16 cellular contexts compared by ENCODE assay signal in genomic region chr5:39661026-39661779, GRCh38.
DNase-seq lines count a peak whose midpoint lies in the region; TF ChIP-seq lines count a peak whose summit lies in the region.
"Had no signal": no experiment of that assay in that cellular context is flagged by ENCODE, and none has a peak within 500 bp of the region (broad histone marks: within the 10 kb centered on the region; RNA-seq: fewer than 3 reads in every experiment).

No MANE protein-coding gene starts in this region.

- H3K79me2 ChIP-seq in mammary epithelial cell (ENCODE audit: insufficient read depth, low read length) = no peaks in the 10 kb centered on the region

- TF ChIP-seq CTCF in mammary epithelial cell (conservative IDR thresholded peaks at IDR 0.05 in 1 of 2, IDR thresholded peaks at IDR 0.05 in 1 of 2; ENCODE audit: extremely low read depth in 1 of 2, insufficient read depth in 1 of 2, low read depth in 1 of 2, low read length in 2 of 2) (no peak), endodermal cell (conservative IDR thresholded peaks at IDR 0.05) (no peak)

- H3K27ac ChIP-seq in mammary epithelial cell (ENCODE audit: insufficient read depth, low read depth, low read length) = no peak overlapping the region
- no peak overlapping the region for H3K27ac ChIP-seq in endodermal cell (ENCODE audit: low read depth, low read length)
- H3K27ac ChIP-seq: gastrocnemius medialis had no signal

- peaks cover 2% of the 10 kb centered on the region for H3K27me3 Mint-ChIP-seq in endodermal cell (ENCODE audit: insufficient read depth)

- no peak overlapping the region for H3K27ac Mint-ChIP-seq in endodermal cell

- no TSS peak for BruUV-seq in mammary epithelial cell (replicated peaks; lab: Mats Ljungman, UMichigan)

- H3K4me1 Mint-ChIP-seq in endodermal cell = peaks cover 16% of the 10 kb centered on the region

- H3K36me3 ChIP-seq in mammary epithelial cell (ENCODE audit: insufficient read depth, low read length) (no peaks in the 10 kb centered on the region), endodermal cell (ENCODE audit: control insufficient read depth, insufficient read depth, low read length) (no peaks in the 10 kb centered on the region)
- H3K36me3 ChIP-seq: gastrocnemius medialis had no signal

- CTCF ChIA-PET in mammary epithelial cell (lab: Charles Lee; ENCODE audit: low non-redundant PET) = no interaction called here

- no peak overlapping the region for H3K4me3 ChIP-seq in mammary epithelial cell (replicated peaks in 1 of 3; ENCODE audit: insufficient read depth in 1 of 3, low read depth in 2 of 3, low read length in 3 of 3)
- H3K4me3 ChIP-seq in endodermal cell (ENCODE audit: low read length) = no peak overlapping the region
- H3K4me3 ChIP-seq: gastrocnemius medialis had no signal

- peak overlapping the region; percentile 13 for H3K4me2 ChIP-seq in mammary epithelial cell (ENCODE audit: insufficient read depth, low read depth, low read length)
- H3K4me2 ChIP-seq: SK-N-SH had no signal

- H3K9me3 Mint-ChIP-seq in endodermal cell = peaks cover 7% of the 10 kb centered on the region

- H3K27me3 ChIP-seq in mammary epithelial cell (ENCODE audit: insufficient read depth, low read length) (peaks cover 3% of the 10 kb centered on the region), endodermal cell (ENCODE audit: control insufficient read depth, insufficient read depth, low read length, poor library complexity, severe bottlenecking) (no peaks in the 10 kb centered on the region)
- H3K27me3 ChIP-seq: gastrocnemius medialis had no signal

- H3K9me3 ChIP-seq in mammary epithelial cell (replicated peaks; ENCODE audit: insufficient read depth, low read length) = no peaks in the 10 kb centered on the region
- peaks cover 12% of the 10 kb centered on the region for H3K9me3 ChIP-seq in endodermal cell (ENCODE audit: control insufficient read depth, low read length)
- H3K9me3 ChIP-seq: gastrocnemius medialis, SK-N-SH had no signal

- H4K20me1 ChIP-seq in mammary epithelial cell (ENCODE audit: insufficient read depth, low read length) = no peaks in the 10 kb centered on the region

- H3K9ac ChIP-seq in mammary epithelial cell (ENCODE audit: insufficient read depth, low read length) = no peak overlapping the region
- no peak overlapping the region for H3K9ac ChIP-seq in endodermal cell (ENCODE audit: extremely low read depth, low read length, poor library complexity, severe bottlenecking)
- H3K9ac ChIP-seq: SK-N-SH had no signal

- intact Hi-C loops in mammary epithelial cell (cut with micrococcal nuclease) = no loop called here
- intact Hi-C loops in head of caudate nucleus (cut with DNase I) = no loop called here

- peak; percentile 6 for DNase-seq in CD1c-positive myeloid dendritic cell (ENCODE audit: extremely low spot score)
- DNase-seq in MV-4-11 (lab: John Stamatoyannopoulos, UW) = peak; percentile 68
- DNase-seq in mammary epithelial cell = peak; percentile 75
- DNase-seq in kidney tubule cell (ENCODE audit: low spot score) = peak; percentile 82
- no peak for DNase-seq in activated CD4-positive, alpha-beta T cell treated with anti-CD3 and anti-CD28 coated beads for 4 hours
- no peak for DNase-seq in endodermal cell
- no peak for DNase-seq in head of caudate nucleus
- DNase-seq in NCI-H748 (lab: John Stamatoyannopoulos, UW; ENCODE audit: unreplicated experiment) = no peak
- DNase-seq: activated CD4-positive, alpha-beta T cell treated with anti-CD3 and anti-CD28 coated beads, Interleukin-2, amount 50 U/mL, for 1 hour; activated effector memory CD4-positive, alpha-beta T cell treated with Interleukin-2 at 50 U/mL for 16 hours; gastrocnemius medialis; NCI-H1436 treated with DMSO at 0.1 percent for 48 hours; NCI-H526; occipital lobe; SK-N-SH; stimulated activated CD8-positive, alpha-beta memory T cell treated with anti-CD3 and anti-CD28 coated beads, Interleukin-4, amount 100 ng/mL, for 48 hours had no signal

- dilution Hi-C loops in mammary epithelial cell (cut with HindIII; ENCODE audit: low sequenced_read_pairs) = no loop called here

- H3K36me3 Mint-ChIP-seq in endodermal cell (ENCODE audit: low read depth) = no peaks in the 10 kb centered on the region

- in situ Hi-C loops in mammary epithelial cell (cut with MboI; ENCODE audit: low sequenced_read_pairs in 2 of 2) = no loop called here

- H2AFZ ChIP-seq in mammary epithelial cell (ENCODE audit: low read depth, low read length) = no peak overlapping the region

- H3K4me3 Mint-ChIP-seq in endodermal cell = no peak overlapping the region

- H3K4me1 ChIP-seq in mammary epithelial cell (ENCODE audit: insufficient read depth, low read length) (peaks cover 6% of the 10 kb centered on the region), endodermal cell (ENCODE audit: control insufficient read depth, insufficient read depth, low read length) (peaks cover 4% of the 10 kb centered on the region)
- H3K4me1 ChIP-seq: gastrocnemius medialis had no signal

Comparison
In these comparisons a context has a peak if more than half of its experiments do, and no peak if none do; other contexts are left out.
1. DNase-seq: peak in CD1c-positive myeloid dendritic cell (single experiment), MV-4-11 (single experiment), mammary epithelial cell (single experiment) and kidney tubule cell (single experiment); none in activated CD4-positive, alpha-beta T cell treated with anti-CD3 and anti-CD28 coated beads for 4 hours (0 of 2), endodermal cell (single experiment), head of caudate nucleus (0 of 42) and NCI-H748 (single experiment).